ENCODE assay signal across 28 cellular contexts in the genomic region with DNA sequence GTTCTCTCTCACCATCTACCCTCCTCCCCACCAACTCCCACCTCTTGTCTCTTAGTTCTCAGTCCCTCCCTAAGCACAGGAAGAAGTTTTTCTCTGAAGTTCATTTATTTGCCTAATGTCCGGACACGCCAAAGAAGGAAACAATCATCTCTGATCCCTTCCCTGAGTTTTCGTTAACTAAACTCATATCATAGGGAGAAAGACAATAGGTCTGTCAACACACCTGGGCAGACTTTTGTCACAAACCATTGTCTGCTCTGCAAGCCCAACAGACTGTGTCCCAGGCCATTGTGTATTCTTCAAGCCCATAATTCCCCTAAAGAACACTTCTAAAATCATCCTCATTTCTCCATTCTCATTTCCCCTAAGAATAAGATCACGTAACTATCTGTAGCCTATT.
"Had no signal": no experiment of that assay in that cellular context is flagged by ENCODE, and none has a peak within 500 bp of the region (broad histone marks: within the 10 kb centered on the region; RNA-seq: fewer than 3 reads in every experiment).

No MANE protein-coding gene starts in this region.

- H3K27ac Mint-ChIP-seq: activated naive CD8-positive, alpha-beta T cell treated with anti-CD3 and anti-CD28 coated beads, Interleukin-2, amount 10 ng/mL, durations not matched to agents 7 days and 5 days; effector memory CD8-positive, alpha-beta T cell; naive thymus-derived CD4-positive, alpha-beta T cell; stimulated activated memory B cell treated with anti-CD40 and anti-IgM and Interleukin-4, amounts not matched to agents 10 μg/mL and 1 μg/mL and 100 μg/mL, for 72 hours had no signal

- H3K27me3 ChIP-seq: breast epithelium, colonic mucosa, dorsolateral prefrontal cortex, esophagus muscularis mucosa, hepatocyte, left lung, sigmoid colon, stomach, suprapubic skin, tibial nerve had no signal

- H3K27ac ChIP-seq: breast epithelium, colonic mucosa, dorsolateral prefrontal cortex, esophagus muscularis mucosa, hepatocyte, left lung, sigmoid colon, stomach, suprapubic skin, tibial nerve had no signal

- H2AFZ ChIP-seq: hepatocyte had no signal

- H3K36me3 ChIP-seq: breast epithelium, colonic mucosa, esophagus muscularis mucosa, left lung, sigmoid colon, stomach, suprapubic skin, tibial nerve had no signal

- H3K4me2 ChIP-seq: hepatocyte, smooth muscle cell had no signal

- H3K4me1 Mint-ChIP-seq: activated naive CD8-positive, alpha-beta T cell treated with anti-CD3 and anti-CD28 coated beads, Interleukin-2, amount 10 ng/mL, durations not matched to agents 7 days and 5 days; naive thymus-derived CD4-positive, alpha-beta T cell; stimulated activated memory B cell treated with anti-CD40 and anti-IgM and Interleukin-4, amounts not matched to agents 10 μg/mL and 1 μg/mL and 100 μg/mL, for 72 hours had no signal

- H3K4me1 ChIP-seq: breast epithelium, colonic mucosa, esophagus muscularis mucosa, left lung, sigmoid colon, stomach, suprapubic skin, tibial nerve had no signal

- H3K27me3 Mint-ChIP-seq: activated naive CD8-positive, alpha-beta T cell treated with anti-CD3 and anti-CD28 coated beads, Interleukin-2, amount 10 ng/mL, durations not matched to agents 7 days and 5 days; effector memory CD8-positive, alpha-beta T cell; naive thymus-derived CD4-positive, alpha-beta T cell; stimulated activated memory B cell treated with anti-CD40 and anti-IgM and Interleukin-4, amounts not matched to agents 10 μg/mL and 1 μg/mL and 100 μg/mL, for 72 hours had no signal

- H3K9me3 ChIP-seq: breast epithelium, colonic mucosa, esophagus muscularis mucosa, left lung, sigmoid colon, stomach, suprapubic skin, tibial nerve had no signal

- H3K9me3 Mint-ChIP-seq: stimulated activated memory B cell treated with anti-CD40 and anti-IgM and Interleukin-4, amounts not matched to agents 10 μg/mL and 1 μg/mL and 100 μg/mL, for 72 hours had no signal

- DNase-seq: activated CD4-positive, alpha-beta T cell treated with anti-CD3 and anti-CD28 coated beads for 4 hours; activated CD4-positive, alpha-beta T cell treated with anti-CD3 and anti-CD28 coated beads, Interleukin-2, amount 50 U/mL, for 48 hours; activated CD4-positive, CD25-positive, alpha-beta regulatory T cell; activated naive CD4-positive, alpha-beta T cell treated with Interleukin-2 at 50 U/mL for 16 hours; activated naive CD8-positive, alpha-beta T cell treated with anti-CD3 and anti-CD28 coated beads, Interleukin-2, amount 10 ng/mL, durations not matched to agents 7 days and 5 days; activated T-cell treated with anti-CD3 and anti-CD28 coated beads, Interleukin-2, amount 50 U/mL, for 48 hours; amniotic stem cell; colonic mucosa; dorsolateral prefrontal cortex; effector memory CD8-positive, alpha-beta T cell; glutamatergic neuron; kidney glomerular epithelial cell; left lung; naive thymus-derived CD4-positive, alpha-beta T cell; sigmoid colon; stimulated activated CD4-positive, alpha-beta T cell treated with anti-CD3 and anti-CD28 coated beads, Interleukin-15, amount 100 ng/mL, for 24 hours; stomach had no signal

- H3K4me3 Mint-ChIP-seq: activated naive CD8-positive, alpha-beta T cell treated with anti-CD3 and anti-CD28 coated beads, Interleukin-2, amount 10 ng/mL, durations not matched to agents 7 days and 5 days; effector memory CD8-positive, alpha-beta T cell; naive thymus-derived CD4-positive, alpha-beta T cell; neural crest cell; stimulated activated memory B cell treated with anti-CD40 and anti-IgM and Interleukin-4, amounts not matched to agents 10 μg/mL and 1 μg/mL and 100 μg/mL, for 72 hours had no signal

- H3K36me3 Mint-ChIP-seq: activated naive CD8-positive, alpha-beta T cell treated with anti-CD3 and anti-CD28 coated beads, Interleukin-2, amount 10 ng/mL, durations not matched to agents 7 days and 5 days; naive thymus-derived CD4-positive, alpha-beta T cell; stimulated activated memory B cell treated with anti-CD40 and anti-IgM and Interleukin-4, amounts not matched to agents 10 μg/mL and 1 μg/mL and 100 μg/mL, for 72 hours had no signal

- H3K4me3 ChIP-seq: breast epithelium, colonic mucosa, dorsolateral prefrontal cortex, esophagus muscularis mucosa, hepatocyte, left lung, lung, sigmoid colon, smooth muscle cell, stomach, suprapubic skin, tibial nerve had no signal

- FAIRE-seq: frontal cortex, urothelium cell line had no signal

- H3K79me2 ChIP-seq: hepatocyte had no signal
